ENCODE assay signal across 14 cellular contexts in the genomic region with DNA sequence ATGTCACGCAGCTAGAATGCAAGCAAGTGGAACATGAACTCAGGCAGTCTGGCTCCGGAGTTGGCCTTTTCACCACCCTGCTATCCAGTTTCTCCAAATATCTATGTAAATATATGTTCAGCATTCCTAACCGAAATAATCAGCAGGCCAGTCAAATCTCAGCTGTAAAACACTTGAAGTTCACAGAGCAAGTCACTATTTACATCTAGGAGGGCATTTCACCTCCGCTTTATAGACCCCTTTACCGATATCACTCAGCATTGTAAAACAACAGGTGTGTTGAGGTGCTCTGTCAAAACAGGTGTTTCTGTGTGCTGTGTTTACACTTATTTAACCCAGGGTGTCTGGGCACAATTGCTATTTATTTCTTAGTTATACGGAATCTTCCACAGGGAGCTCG.
"Had no signal": no experiment of that assay in that cellular context is flagged by ENCODE, and none has a peak within 500 bp of the region (broad histone marks: within the 10 kb centered on the region; RNA-seq: fewer than 3 reads in every experiment).

No MANE protein-coding gene starts in this region.

- H3K4me1 ChIP-seq: adrenal gland, gastroesophageal sphincter, parathyroid adenoma, uterus had no signal

- H3K27ac ChIP-seq: adrenal gland, gastroesophageal sphincter, parathyroid adenoma, uterus, WERI-Rb-1 had no signal

- ATAC-seq: gastroesophageal sphincter; naive thymus-derived CD4-positive, alpha-beta T cell; stimulated activated effector memory CD8-positive, alpha-beta T cell treated with anti-CD3 and anti-CD28 coated beads, Interleukin-12 subunit alpha, Interleukin-12 subunit beta, amount 100 ng/mL, for 72 hours had no signal

- H3K27ac Mint-ChIP-seq: activated naive CD4-positive, alpha-beta T cell treated with anti-CD3 and anti-CD28 coated beads, Interleukin-2, amount 50 U/mL, for 24 hours; activated T-helper 2 cell treated with anti-CD3 and anti-CD28 coated beads, Interferon-gamma antibody, Interleukin-2, Interleukin-4, amounts not matched to agents 10 μg/mL and 5 μg/mL and 100 μg/mL, durations not matched to agents 14 hours and 24 hours and 36 hours; stimulated activated effector memory CD8-positive, alpha-beta T cell treated with anti-CD3 and anti-CD28 coated beads, Interleukin-12 subunit alpha, Interleukin-12 subunit beta, amount 100 ng/mL, for 72 hours had no signal

- H2AFZ ChIP-seq: parathyroid adenoma had no signal

- H3K79me2 ChIP-seq: parathyroid adenoma had no signal

- DNase-seq: activated CD4-positive, alpha-beta T cell treated with anti-CD3 and anti-CD28 coated beads, Interleukin-2, amount 50 U/mL, for 48 hours; adrenal gland; erythroblast; midbrain; naive thymus-derived CD4-positive, alpha-beta T cell; stimulated activated CD4-positive, alpha-beta T cell treated with anti-CD3 and anti-CD28 coated beads, Interleukin-12 subunit alpha, Interleukin-12 subunit beta, amount 100 ng/mL, for 4 hours; uterus; WERI-Rb-1 had no signal

- H3K9me3 ChIP-seq: adrenal gland, gastroesophageal sphincter, uterus had no signal

- H3K36me3 Mint-ChIP-seq: activated naive CD4-positive, alpha-beta T cell treated with anti-CD3 and anti-CD28 coated beads, Interleukin-2, amount 50 U/mL, for 24 hours; naive thymus-derived CD4-positive, alpha-beta T cell; stimulated activated effector memory CD8-positive, alpha-beta T cell treated with anti-CD3 and anti-CD28 coated beads, Interleukin-12 subunit alpha, Interleukin-12 subunit beta, amount 100 ng/mL, for 72 hours had no signal

- H3K27me3 ChIP-seq: adrenal gland, gastroesophageal sphincter, uterus had no signal

- H3K9ac ChIP-seq: parathyroid adenoma had no signal

- H3K9me3 Mint-ChIP-seq: activated naive CD4-positive, alpha-beta T cell treated with anti-CD3 and anti-CD28 coated beads, Interleukin-2, amount 50 U/mL, for 24 hours; activated T-helper 2 cell treated with anti-CD3 and anti-CD28 coated beads, Interferon-gamma antibody, Interleukin-2, Interleukin-4, amounts not matched to agents 10 μg/mL and 5 μg/mL and 100 μg/mL, durations not matched to agents 14 hours and 24 hours and 36 hours; naive thymus-derived CD4-positive, alpha-beta T cell; stimulated activated effector memory CD8-positive, alpha-beta T cell treated with anti-CD3 and anti-CD28 coated beads, Interleukin-12 subunit alpha, Interleukin-12 subunit beta, amount 100 ng/mL, for 72 hours had no signal

- H3K36me3 ChIP-seq: adrenal gland, gastroesophageal sphincter, uterus, WERI-Rb-1 had no signal

- H3K4me3 ChIP-seq: adrenal gland, gastroesophageal sphincter, lung, uterus had no signal

- H3K4me3 Mint-ChIP-seq: activated naive CD4-positive, alpha-beta T cell treated with anti-CD3 and anti-CD28 coated beads, Interleukin-2, amount 50 U/mL, for 24 hours; naive thymus-derived CD4-positive, alpha-beta T cell; stimulated activated effector memory CD8-positive, alpha-beta T cell treated with anti-CD3 and anti-CD28 coated beads, Interleukin-12 subunit alpha, Interleukin-12 subunit beta, amount 100 ng/mL, for 72 hours had no signal

- H3K4me1 Mint-ChIP-seq: activated naive CD4-positive, alpha-beta T cell treated with anti-CD3 and anti-CD28 coated beads, Interleukin-2, amount 50 U/mL, for 24 hours; stimulated activated effector memory CD8-positive, alpha-beta T cell treated with anti-CD3 and anti-CD28 coated beads, Interleukin-12 subunit alpha, Interleukin-12 subunit beta, amount 100 ng/mL, for 72 hours had no signal
